ENCODE assay signal across 8 cellular contexts in genomic region chr3:56802411-56802745, GRCh38. TPM values are rescaled to one million over a fixed set of nuclear protein-coding genes. Genes with fewer than 3 reads are reported as not detected.
DNase-seq lines count a peak whose midpoint lies in the region; ATAC-seq, FAIRE-seq and TF ChIP-seq lines count a peak whose summit lies in the region.

No MANE protein-coding gene starts in this region.

- intact Hi-C loops in left ventricle myocardium inferior (cut with micrococcal nuclease) = no loop called here
- intact Hi-C loops in Right ventricle myocardium inferior (cut with DNase I) = loop anchor here (5.0 kb wide), 2 partner anchors 105 to 125 kb away; no protein-coding TSS in a partner anchor
- intact Hi-C loops in upper lobe of right lung (cut with DNase I) = loop anchor here (5.0 to 10.0 kb wide), 2 partner anchors 100 to 182 kb away; no protein-coding TSS in a partner anchor

- H3K79me2 ChIP-seq in astrocyte (ENCODE audit: insufficient read depth, low read length) (peaks cover 5% of the 10 kb centered on the region), mesendoderm (ENCODE audit: control insufficient read depth, insufficient read depth, low read length) (no peaks in the 10 kb centered on the region)

- no CpG with 5 or more reads among the region's 7 CpGs for WGBS in mesendoderm (ENCODE audit: extremely low coverage, insufficient coverage, low lambda C conversion rate)

- peaks cover 17% of the 10 kb centered on the region for H3K4me1 Mint-ChIP-seq in astrocyte (ENCODE audit: low read depth, unreplicated experiment)

- FAIRE-seq in astrocyte (lab: Jason Lieb, UNC) = no peak

- peak overlapping the region; percentile 84 for H3K27ac ChIP-seq in left ventricle myocardium inferior (replicated peaks)
- H3K27ac ChIP-seq in astrocyte (ENCODE audit: low read depth, low read length) = no peak overlapping the region
- no peak overlapping the region for H3K27ac ChIP-seq in mesendoderm (ENCODE audit: low read depth, low read length)
- H3K27ac ChIP-seq in upper lobe of right lung = no peak overlapping the region

- no peak overlapping the region for H2BK15ac ChIP-seq in mesendoderm (replicated peaks; ENCODE audit: low read depth)

- H3K9ac ChIP-seq in astrocyte (ENCODE audit: low read length) (peak overlapping the region; percentile 77), mesendoderm (ENCODE audit: low read length) (no peak overlapping the region)

- no peak overlapping the region for H3K18ac ChIP-seq in mesendoderm (ENCODE audit: low read length)

- H2AFZ ChIP-seq in astrocyte (ENCODE audit: low read depth, low read length) = no peak overlapping the region

- no peaks in the 10 kb centered on the region for H3K36me3 Mint-ChIP-seq in astrocyte (ENCODE audit: low read depth, unreplicated experiment)

- no peak overlapping the region for H3K23ac ChIP-seq in mesendoderm (ENCODE audit: low read length)

- no peaks in the 10 kb centered on the region for H3K27me3 ChIP-seq in left ventricle myocardium inferior (ENCODE audit: low read depth)
- H3K27me3 ChIP-seq in astrocyte (ENCODE audit: insufficient read depth, low read length) = no peaks in the 10 kb centered on the region
- H3K27me3 ChIP-seq in mesendoderm (ENCODE audit: insufficient read depth, low read length, poor library complexity) = no peaks in the 10 kb centered on the region
- no peaks in the 10 kb centered on the region for H3K27me3 ChIP-seq in upper lobe of right lung

- H4K5ac ChIP-seq in mesendoderm (ENCODE audit: low read length) = no peak overlapping the region

- H4K8ac ChIP-seq in mesendoderm (ENCODE audit: low read depth, low read length) = no peak overlapping the region

- peak overlapping the region; percentile 85 for H3K56ac ChIP-seq in mesendoderm (ENCODE audit: low read length)

- H3K27me3 Mint-ChIP-seq in astrocyte (ENCODE audit: low read depth, unreplicated experiment) = no peaks in the 10 kb centered on the region

- peaks cover 2% of the 10 kb centered on the region for H3K79me1 ChIP-seq in mesendoderm (ENCODE audit: low read length)

- peak overlapping the region; percentile 84 for H3K4me3 Mint-ChIP-seq in astrocyte (ENCODE audit: unreplicated experiment)

- peak overlapping the region; percentile 99 for H3K4me2 ChIP-seq in astrocyte (ENCODE audit: low read length)
- no peak overlapping the region for H3K4me2 ChIP-seq in mesendoderm (ENCODE audit: low read length)

- H3K4me1 ChIP-seq in left ventricle myocardium inferior (peaks cover 49% of the 10 kb centered on the region), astrocyte (ENCODE audit: insufficient read depth, low read length) (peaks cover 13% of the 10 kb centered on the region), mesendoderm (ENCODE audit: control insufficient read depth, low read depth, low read length) (peaks cover 6% of the 10 kb centered on the region), upper lobe of right lung (peaks cover 24% of the 10 kb centered on the region)

- H3K4me3 ChIP-seq in left ventricle myocardium inferior = peak overlapping the region; percentile 88
- peak overlapping the region; percentile 72 for H3K4me3 ChIP-seq in astrocyte (ENCODE audit: insufficient read depth, low read depth, low read length)
- H3K4me3 ChIP-seq in mesendoderm (ENCODE audit: low read length) = no peak overlapping the region
- peak overlapping the region; percentile 89 for H3K4me3 ChIP-seq in upper lobe of right lung

- no peak for TF ChIP-seq CTCF in left ventricle myocardium inferior (IDR thresholded peaks at IDR 0.05; ENCODE audit: borderline replicate concordance)
- no peak for TF ChIP-seq CTCF in astrocyte (IDR thresholded peaks at IDR 0.05; ENCODE audit: insufficient read depth, low read depth, low read length)
- no peak for TF ChIP-seq CTCF in upper lobe of right lung (IDR thresholded peaks at IDR 0.05)

- H3K4ac ChIP-seq in mesendoderm (ENCODE audit: low read depth, low read length) = no peak overlapping the region

- no peaks in the 10 kb centered on the region for H3K9me3 Mint-ChIP-seq in astrocyte (ENCODE audit: unreplicated experiment)

- H2BK5ac ChIP-seq in mesendoderm (ENCODE audit: low read length) = no peak overlapping the region

- H3K9me3 ChIP-seq in left ventricle myocardium inferior (replicated peaks) = no peaks in the 10 kb centered on the region
- H3K9me3 ChIP-seq in astrocyte (ENCODE audit: insufficient read depth, low read depth, low read length) = no peaks in the 10 kb centered on the region
- H3K9me3 ChIP-seq in upper lobe of right lung = no peaks in the 10 kb centered on the region

- H2AK5ac ChIP-seq in mesendoderm (ENCODE audit: low read length) = no peak overlapping the region

- no peak for DNase-seq in left ventricle myocardium inferior
- no peak for DNase-seq in Right ventricle myocardium inferior (ENCODE audit: missing footprints)
- no peak for DNase-seq in astrocyte (ENCODE audit: low read depth)
- DNase-seq in mesendoderm = no peak
- DNase-seq in upper lobe of right lung = no peak
- DNase-seq in HuH-7 (ENCODE audit: low spot score) = no peak
- no peak for DNase-seq in NCI-H2196 treated with DMSO at 0.1 percent for 48 hours (lab: John Stamatoyannopoulos, UW; ENCODE audit: unreplicated experiment)
- DNase-seq in NCI-H1436 treated with DMSO at 0.1 percent for 48 hours (lab: John Stamatoyannopoulos, UW) = no peak

- H3K36me3 ChIP-seq in left ventricle myocardium inferior (no peaks in the 10 kb centered on the region), astrocyte (ENCODE audit: insufficient read depth, low read length) (no peaks in the 10 kb centered on the region), mesendoderm (ENCODE audit: control insufficient read depth, insufficient read depth, low read length) (no peaks in the 10 kb centered on the region), upper lobe of right lung (no peaks in the 10 kb centered on the region)

- peak overlapping the region; percentile 41 for H3K27ac Mint-ChIP-seq in astrocyte (ENCODE audit: unreplicated experiment)

- ATAC-seq in Right ventricle myocardium inferior = no peak
- no peak for ATAC-seq in upper lobe of right lung

- peaks cover 8% of the 10 kb centered on the region for H4K20me1 ChIP-seq in astrocyte (ENCODE audit: insufficient read depth, low read length)

- no peak overlapping the region for H2BK120ac ChIP-seq in mesendoderm (ENCODE audit: low read depth, low read length)

RNA-seq across cellular contexts. Expression of gene ARHGEF3, which starts 0.6 kb away (rescaled TPM):
- total RNA-seq in left ventricle myocardium inferior = 16.5 TPM
- total RNA-seq in Right ventricle myocardium inferior = 19.0 TPM
- total RNA-seq in astrocyte = 13.7 and 14.9 TPM in 2 replicates
- polyA plus RNA-seq in mesendoderm (2013, experiment 1 of 2) = 2.7 TPM
- 2.8 TPM for polyA plus RNA-seq in mesendoderm (2013, experiment 2 of 2)
- 37.5 TPM for total RNA-seq in upper lobe of right lung
